In the genomic region with DNA sequence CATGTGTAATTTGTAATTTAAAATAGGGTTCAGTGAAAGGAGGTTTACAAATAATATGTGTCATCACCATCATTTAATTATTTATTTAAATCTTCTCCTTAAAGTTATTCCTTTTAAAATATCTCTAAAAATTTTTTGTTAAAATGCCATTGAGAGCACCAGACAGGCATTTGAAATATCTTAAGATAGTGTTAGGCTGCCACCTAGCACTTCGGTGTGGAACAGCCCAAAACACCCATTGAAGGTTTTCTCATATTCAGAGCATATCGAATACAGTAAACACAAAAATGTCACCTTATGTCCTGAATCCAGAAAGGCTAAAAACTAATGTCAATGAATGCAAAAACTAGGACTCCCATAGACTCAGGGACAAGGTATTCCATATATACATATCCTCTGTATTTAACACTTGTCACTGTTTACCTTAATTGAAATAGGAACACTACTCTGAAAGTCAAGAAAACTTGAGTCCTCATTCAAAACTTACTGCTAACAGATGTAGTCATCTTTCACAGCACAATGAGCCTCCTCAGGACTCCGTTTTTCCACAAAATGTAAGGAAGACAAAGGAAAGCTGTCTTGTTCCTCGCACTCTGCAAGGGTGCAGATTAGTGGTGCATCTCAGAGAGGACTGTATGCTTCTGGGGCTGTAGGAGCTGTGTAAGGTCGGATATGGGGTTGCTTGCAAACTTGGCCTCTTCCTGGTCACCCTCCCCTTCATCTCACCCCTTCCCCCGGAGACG, we compare ENCODE assay signal across 8 cellular contexts.
A peak's percentile ranks its signal among the peaks of the same experiment; 100 is the strongest.
DNase-seq lines count a peak whose midpoint lies in the region; ATAC-seq and TF ChIP-seq lines count a peak whose summit lies in the region.

No MANE protein-coding gene starts in this region.

- H3K4ac ChIP-seq in neuronal stem cell (ENCODE audit: low read length): no peak overlapping the region

- TF ChIP-seq CTCF in AG04450 (IDR thresholded peaks at IDR 0.05; ENCODE audit: low read depth, low read length): peak; percentile 77
- TF ChIP-seq CTCF in GM12875 (IDR thresholded peaks at IDR 0.05; ENCODE audit: borderline replicate concordance, insufficient read depth, low read depth, low read length): peak; percentile 44; the same call in 1 of the 2 replicates
- TF ChIP-seq CTCF in OCI-LY3 (IDR thresholded peaks at IDR 0.05; ENCODE audit: low read depth, low read length): peak; percentile 64
- TF ChIP-seq CTCF in epithelial cell of proximal tubule (conservative IDR thresholded peaks at IDR 0.05; ENCODE audit: low read depth, low read length): peak; percentile 87

- no CpG with 5 or more reads among the region's 7 CpGs for WGBS in neuronal stem cell (ENCODE audit: extremely low coverage in 2 of 2, insufficient read length in 2 of 2, insufficient replicate concordance in 1 of 2), 2 donors

- H3K27me3 ChIP-seq in AG04450 (ENCODE audit: control insufficient read depth, insufficient read depth, low read length) (peaks cover 4% of the 10 kb centered on the region), OCI-LY3 (ENCODE audit: low read depth, low read length) (no peaks in the 10 kb centered on the region), neuronal stem cell (ENCODE audit: control insufficient read depth in 3 of 3, insufficient read depth in 3 of 3, low read depth in 1 of 3, low read length in 3 of 3) (no peaks in the 10 kb centered on the region)

- no peak overlapping the region for H2BK120ac ChIP-seq in neuronal stem cell (ENCODE audit: low read depth, low read length)

- no peak overlapping the region for H3K14ac ChIP-seq in neuronal stem cell (ENCODE audit: low read length)

- H4K20me1 ChIP-seq in OCI-LY3 (ENCODE audit: insufficient read depth, low read length): no peaks in the 10 kb centered on the region

- POLR2A ChIA-PET in AG04450 (lab: Yijun Ruan, JAX): no interaction called here

- H3K27ac ChIP-seq in AG04450 (ENCODE audit: low read depth, low read length): no peak overlapping the region
- H3K27ac ChIP-seq in OCI-LY3 (ENCODE audit: low read length): no peak overlapping the region
- H3K27ac ChIP-seq in neuronal stem cell (replicated peaks; ENCODE audit: low read length): no peak overlapping the region

- H2AK5ac ChIP-seq in neuronal stem cell (ENCODE audit: low read depth, low read length): no peak overlapping the region

- no peak overlapping the region for H2BK5ac ChIP-seq in neuronal stem cell (ENCODE audit: low read length)

- no peak overlapping the region for H3K4me3 ChIP-seq in AG04450 (ENCODE audit: low read depth, low read length)
- H3K4me3 ChIP-seq in GM12875 (ENCODE audit: low read depth, low read length): no peak overlapping the region
- 0 out of 2 replicates have a peak overlapping the region, but pooled peaks have one; percentile 22 for H3K4me3 ChIP-seq in OCI-LY3 (ENCODE audit: low read length)
- no peak overlapping the region for H3K4me3 ChIP-seq in epithelial cell of proximal tubule (ENCODE audit: low read depth, low read length)
- no peak overlapping the region for H3K4me3 ChIP-seq in neuronal stem cell (ENCODE audit: low read length in 2 of 2)

- H2AFZ ChIP-seq in OCI-LY3 (ENCODE audit: low read depth, low read length) (peak overlapping the region; percentile 16; the same call in 1 of the 2 replicates), neuronal stem cell (ENCODE audit: low read length) (peak overlapping the region; percentile 4)

- H2BK12ac ChIP-seq in neuronal stem cell (ENCODE audit: low read length): no peak overlapping the region

- H3K18ac ChIP-seq in neuronal stem cell (ENCODE audit: low read length): no peak overlapping the region

- no peak overlapping the region for H3K9ac ChIP-seq in OCI-LY3 (ENCODE audit: low read length)
- H3K9ac ChIP-seq in neuronal stem cell (ENCODE audit: low read depth, low read length, poor library complexity): no peak overlapping the region

- peak; percentile 6 for DNase-seq in AG04450 (ENCODE audit: low read depth, low spot score)
- peak; percentile 9 for DNase-seq in epithelial cell of proximal tubule (ENCODE audit: low read depth)
- DNase-seq in neuronal stem cell (ENCODE audit: low spot score): peak; percentile 33
- DNase-seq in NCI-H187 (lab: John Stamatoyannopoulos, UW): no peak

- H3K79me1 ChIP-seq in neuronal stem cell (ENCODE audit: low read depth, low read length): no peaks in the 10 kb centered on the region

- no peak overlapping the region for H4K91ac ChIP-seq in neuronal stem cell (ENCODE audit: low read depth, low read length, poor library complexity)

- no peaks in the 10 kb centered on the region for H3K36me3 ChIP-seq in OCI-LY3 (replicated peaks; ENCODE audit: low read depth, low read length)
- H3K36me3 ChIP-seq in neuronal stem cell (replicated peaks in 1 of 2; ENCODE audit: control insufficient read depth in 2 of 2, insufficient read depth in 2 of 2, low read length in 2 of 2): no peaks in the 10 kb centered on the region

- no peaks in the 10 kb centered on the region for H3K9me3 ChIP-seq in AG04450 (ENCODE audit: control insufficient read depth, insufficient read depth, low read length)
- H3K9me3 ChIP-seq in OCI-LY3 (ENCODE audit: insufficient read depth, low read length): no peaks in the 10 kb centered on the region
- H3K9me3 ChIP-seq in neuronal stem cell (replicated peaks in 1 of 2; ENCODE audit: control insufficient read depth in 2 of 2, insufficient read depth in 1 of 2, low read depth in 1 of 2, low read length in 2 of 2): no peaks in the 10 kb centered on the region

- no peaks in the 10 kb centered on the region for H3K79me2 ChIP-seq in OCI-LY3 (ENCODE audit: low read length)

- H3K4me2 ChIP-seq in OCI-LY3 (ENCODE audit: low read length) (peak overlapping the region; percentile 29), neuronal stem cell (ENCODE audit: insufficient read depth, low read length, poor library complexity, severe bottlenecking) (no peak overlapping the region)

- CTCF ChIA-PET in AG04450 (lab: Charles Lee): interaction anchor here (0.9 to 1.7 kb wide), 5 partner anchors 189 to 523 kb away, joined by 3 to 4 read pairs (median 3); no protein-coding TSS in a partner anchor

- no peak overlapping the region for H2BK15ac ChIP-seq in neuronal stem cell (ENCODE audit: low read length)

- ATAC-seq in HG03558 (IDR thresholded peaks at IDR 0.05; ENCODE audit: extremely low read depth, unreplicated experiment) (peak; percentile 46), HG03025 (IDR thresholded peaks at IDR 0.05; ENCODE audit: low FRiP score, unreplicated experiment) (no peak)

- H4K8ac ChIP-seq in neuronal stem cell (ENCODE audit: low read depth, low read length): no peak overlapping the region

- H3K4me1 ChIP-seq in OCI-LY3 (ENCODE audit: low read length): 0 out of 2 replicates have a peak, but pooled peaks cover 4% of the 10 kb centered on the region
- peaks cover 2 to 4% of the 10 kb centered on the region in 2 donors for H3K4me1 ChIP-seq in neuronal stem cell (ENCODE audit: control insufficient read depth in 2 of 2, insufficient read depth in 1 of 2, low read depth in 1 of 2, low read length in 2 of 2)

- H3K23ac ChIP-seq in neuronal stem cell (ENCODE audit: low read depth, low read length, poor library complexity): no peak overlapping the region

Comparison
In these comparisons a context has a peak if more than half of its experiments do, and no peak if none do; other contexts are left out.
1. DNase-seq: peak in AG04450 (single experiment), epithelial cell of proximal tubule (single experiment) and neuronal stem cell (single experiment); none in NCI-H187 (0 of 2).
2. Peak in every context shown above with its lines, with median percentiles within 50 percentile points of each other: CTCF ChIP-seq.